In genomic region chr20:63953764-63954429, GRCh38 we compare ENCODE assay signal across 10 cellular contexts. TPM values are rescaled to one million over a fixed set of nuclear protein-coding genes. Genes with fewer than 3 reads are reported as not detected.
DNase-seq lines count a peak whose midpoint lies in the region; ATAC-seq, FAIRE-seq and TF ChIP-seq lines count a peak whose summit lies in the region.
"Had no signal": no experiment of that assay in that cellular context is flagged by ENCODE, and none has a peak within 500 bp of the region (broad histone marks: within the 10 kb centered on the region; RNA-seq: fewer than 3 reads in every experiment).

No MANE protein-coding gene starts in this region.

- no peaks in the 10 kb centered on the region for H3K9me3 Mint-ChIP-seq in activated CD4-positive, alpha-beta T cell treated with anti-CD3 and anti-CD28 coated beads, Interleukin-2, amount 10 ng/mL, durations not matched to agents 7 days and 5 days
- no peaks in the 10 kb centered on the region for H3K9me3 Mint-ChIP-seq in T-cell

- no peak for DNase-seq in activated CD4-positive, alpha-beta T cell treated with anti-CD3 and anti-CD28 coated beads, Interleukin-2, amount 10 ng/mL, durations not matched to agents 7 days and 5 days
- no peak for DNase-seq in activated CD4-positive, alpha-beta T cell treated with anti-CD3 and anti-CD28 coated beads, Interleukin-2, amount 50 U/mL, for 1 hour
- DNase-seq in T-cell: no peak
- no peak for DNase-seq in esophagus squamous epithelium (lab: John Stamatoyannopoulos, UW)
- DNase-seq in NCI-H69 (lab: John Stamatoyannopoulos, UW): no peak
- no peak for DNase-seq in prostate gland (ENCODE audit: low spot score)
- DNase-seq in GM12891 (ENCODE audit: insufficient read length, low spot score): no peak
- DNase-seq: central memory CD4-positive, alpha-beta T cell; NCI-H446 had no signal

- H3K4me3 Mint-ChIP-seq in activated CD4-positive, alpha-beta T cell treated with anti-CD3 and anti-CD28 coated beads, Interleukin-2, amount 10 ng/mL, durations not matched to agents 7 days and 5 days: peak overlapping the region; percentile 79
- H3K4me3 Mint-ChIP-seq in T-cell: peak overlapping the region; percentile 74 to 81 (median 75)

- H3K36me3 Mint-ChIP-seq in activated CD4-positive, alpha-beta T cell treated with anti-CD3 and anti-CD28 coated beads, Interleukin-2, amount 10 ng/mL, durations not matched to agents 7 days and 5 days (ENCODE audit: low read depth): peaks cover 3% of the 10 kb centered on the region
- H3K36me3 Mint-ChIP-seq in T-cell: no peaks in the 10 kb centered on the region

- H3K36me3 ChIP-seq in esophagus squamous epithelium (peaks cover 0 to 14% (median 0%) of the 10 kb centered on the region in 3 donors), skeletal muscle satellite cell (ENCODE audit: insufficient read depth, low read length) (peaks cover 9% of the 10 kb centered on the region), prostate gland (peaks cover 0 to under 1% of the 10 kb centered on the region in 2 donors)

- peak overlapping the region; percentile 38 to 99 (median 96) for H3K27ac ChIP-seq in esophagus squamous epithelium
- H3K27ac ChIP-seq in prostate gland: no peak overlapping the region

- H3K27me3 ChIP-seq in esophagus squamous epithelium (no peaks in the 10 kb centered on the region), skeletal muscle satellite cell (ENCODE audit: control insufficient read depth, insufficient read depth, low read length) (no peaks in the 10 kb centered on the region), prostate gland (replicated peaks; ENCODE audit: insufficient read depth) (no peaks in the 10 kb centered on the region)

- TF ChIP-seq CTCF in esophagus squamous epithelium (IDR thresholded peaks at IDR 0.05): no peak
- no peak for TF ChIP-seq CTCF in prostate gland (IDR thresholded peaks at IDR 0.05)

- intact Hi-C loops in esophagus squamous epithelium (cut with DNase I): no loop called here
- intact Hi-C loops in prostate gland (cut with DNase I): no loop called here

- no peak for FAIRE-seq in GM12891 (lab: Jason Lieb, UNC)

- peak overlapping the region; percentile 97 for H3K4me2 ChIP-seq in skeletal muscle satellite cell (ENCODE audit: low read length)

- H3K4me1 Mint-ChIP-seq in activated CD4-positive, alpha-beta T cell treated with anti-CD3 and anti-CD28 coated beads, Interleukin-2, amount 10 ng/mL, durations not matched to agents 7 days and 5 days: peaks cover 54% of the 10 kb centered on the region
- H3K4me1 Mint-ChIP-seq in T-cell: peaks cover 39 to 61% (median 46%) of the 10 kb centered on the region in 3 donors

- ATAC-seq in T-cell (replicated peaks in 1 of 4): no peak

- no peak overlapping the region for H3K27ac Mint-ChIP-seq in activated CD4-positive, alpha-beta T cell treated with anti-CD3 and anti-CD28 coated beads, Interleukin-2, amount 10 ng/mL, durations not matched to agents 7 days and 5 days
- H3K27ac Mint-ChIP-seq in T-cell: peak overlapping the region; percentile 55 to 80

- WGBS in esophagus squamous epithelium, 2 donors: 42 to 71% methylated on average over 7 to 9 of the region's 13 CpGs
- WGBS in prostate gland: 57% methylated on average over 13 of the region's 13 CpGs

- peak overlapping the region; percentile 14 for H3K9ac ChIP-seq in skeletal muscle satellite cell (ENCODE audit: low read depth, low read length)

- CTCF ChIA-PET in activated CD4-positive, alpha-beta T cell treated with anti-CD3 and anti-CD28 coated beads, Interleukin-2, amount 10 ng/mL, durations not matched to agents 7 days and 5 days (lab: Charles Lee): interaction anchor here (0.7 to 1.6 kb wide), 3 partner anchors 27 to 187 kb away, joined by 3 read pairs; partner anchors contain the start of gene PRPF6
- CTCF ChIA-PET in T-cell (lab: Charles Lee): no interaction called here

- POLR2A ChIA-PET in activated CD4-positive, alpha-beta T cell treated with anti-CD3 and anti-CD28 coated beads, Interleukin-2, amount 10 ng/mL, durations not matched to agents 7 days and 5 days (lab: Charles Lee): no interaction called here
- POLR2A ChIA-PET in T-cell (lab: Charles Lee): no interaction called here

- H3K27me3 Mint-ChIP-seq in activated CD4-positive, alpha-beta T cell treated with anti-CD3 and anti-CD28 coated beads, Interleukin-2, amount 10 ng/mL, durations not matched to agents 7 days and 5 days: no peaks in the 10 kb centered on the region
- H3K27me3 Mint-ChIP-seq in T-cell: no peaks in the 10 kb centered on the region

- H3K4me1 ChIP-seq in esophagus squamous epithelium (peaks cover 71 to 92% (median 77%) of the 10 kb centered on the region in 3 donors), skeletal muscle satellite cell (ENCODE audit: control insufficient read depth, insufficient read depth, low read length) (peaks cover 62% of the 10 kb centered on the region), prostate gland (replicated peaks) (peaks cover 48% of the 10 kb centered on the region)

- no peaks in the 10 kb centered on the region for H3K9me3 ChIP-seq in esophagus squamous epithelium
- no peaks in the 10 kb centered on the region for H3K9me3 ChIP-seq in skeletal muscle satellite cell (replicated peaks; ENCODE audit: low read length)
- H3K9me3 ChIP-seq in prostate gland: no peaks in the 10 kb centered on the region

- TF ChIP-seq POLR2A in esophagus squamous epithelium (IDR thresholded peaks at IDR 0.05) (no peak), prostate gland (IDR thresholded peaks at IDR 0.05) (no peak), GM12891 (IDR thresholded peaks at IDR 0.05; ENCODE audit: low read depth, low read length) (no peak)

- H3K4me3 ChIP-seq in esophagus squamous epithelium (peak overlapping the region in 3 of 4 donors; percentile 74 to 98 (median 83)), skeletal muscle satellite cell (ENCODE audit: low read length) (peak overlapping the region; percentile 100), prostate gland (no peak overlapping the region)

TF ChIP-seq in GM12891, 5 proteins besides CTCF, POLR2A, EP300 and RAD21:
- TF ChIP-seq SPI1 (IDR thresholded peaks at IDR 0.05; ENCODE audit: low read depth, low read length) (no peak), POLR2AphosphoS5 (IDR thresholded peaks at IDR 0.05; ENCODE audit: low read depth, low read length) (no peak), PAX5 (IDR thresholded peaks at IDR 0.05; ENCODE audit: insufficient read depth, low read length, severe bottlenecking) (no peak), TAF1 (IDR thresholded peaks at IDR 0.05; ENCODE audit: low read depth, low read length) (no peak)

RNA-seq across cellular contexts. Expression of gene UCKL1, which starts 2.3 kb away (rescaled TPM):
- 10 to 100 TPM; 37.8 to 41.0 TPM for total RNA-seq in activated CD4-positive, alpha-beta T cell treated with anti-CD3 and anti-CD28 coated beads, Interleukin-2, amount 10 ng/mL, durations not matched to agents 7 days and 5 days
- total RNA-seq in T-cell (10 to 100 TPM; 40.6 to 72.3 (median 67.0) TPM), esophagus squamous epithelium (10 to 100 TPM; 23.1 to 38.0 (median 25.6) TPM), prostate gland (10 to 100 TPM; 46.6 to 66.2 TPM)
- 16.5 and 16.6 TPM in 2 replicates for total RNA-seq in skeletal muscle satellite cell (2012; rRNA removed)
- 21.2 TPM for polyA plus RNA-seq in GM12891 (2012; ENCODE audit: low read depth, missing spikeins)

RNA-seq across cellular contexts. Expression of gene ZNF512B, which starts 15.8 kb away (rescaled TPM):
- total RNA-seq in activated CD4-positive, alpha-beta T cell treated with anti-CD3 and anti-CD28 coated beads, Interleukin-2, amount 10 ng/mL, durations not matched to agents 7 days and 5 days: 10 to 100 TPM; 19.3 to 21.4 TPM
- 10 to 100 TPM; 22.7 to 26.3 (median 25.1) TPM for total RNA-seq in T-cell
- 10 to 100 TPM; 10.7 to 17.6 (median 14.2) TPM for total RNA-seq in esophagus squamous epithelium
- total RNA-seq in skeletal muscle satellite cell (2012; rRNA removed): 7.1 and 9.6 TPM in 2 replicates
- total RNA-seq in prostate gland: 10 to 100 TPM; 12.2 to 24.6 TPM
- 12.5 TPM for polyA plus RNA-seq in GM12891 (2012; ENCODE audit: low read depth, missing spikeins)

RNA-seq across cellular contexts. Expression of gene SAMD10, which starts 25.5 kb away (rescaled TPM):
- total RNA-seq in activated CD4-positive, alpha-beta T cell treated with anti-CD3 and anti-CD28 coated beads, Interleukin-2, amount 10 ng/mL, durations not matched to agents 7 days and 5 days: 10 to 100 TPM; 16.3 to 17.2 TPM
- 10 to 100 TPM; 16.1 to 30.8 (median 17.7) TPM for total RNA-seq in T-cell
- total RNA-seq in esophagus squamous epithelium: 10 to 100 TPM in 1 of 4 donors, 1 to 10 TPM in 3; 5.1 to 15.9 (median 6.8) TPM
- 0.76 and 1.5 TPM in 2 replicates for total RNA-seq in skeletal muscle satellite cell (2012; rRNA removed)
- total RNA-seq in prostate gland: 10 to 100 TPM in 1 of 2 donors, 1 to 10 TPM in 1; 6.0 to 14.7 TPM
- 116 TPM for polyA plus RNA-seq in GM12891 (2012; ENCODE audit: low read depth, missing spikeins)

RNA-seq across cellular contexts. Expression of gene PRPF6, which starts 27.0 kb away (rescaled TPM):
- total RNA-seq in activated CD4-positive, alpha-beta T cell treated with anti-CD3 and anti-CD28 coated beads, Interleukin-2, amount 10 ng/mL, durations not matched to agents 7 days and 5 days: 10 to 100 TPM; 67.1 to 70.8 TPM
- total RNA-seq in T-cell (100 to 1,000 TPM in 1 of 5 donors, 10 to 100 TPM in 4; 59.8 to 106 (median 83.5) TPM), esophagus squamous epithelium (10 to 100 TPM; 34.1 to 57.4 (median 45.8) TPM), prostate gland (10 to 100 TPM; 60.9 to 99.6 TPM)
- total RNA-seq in skeletal muscle satellite cell (2012; rRNA removed): 52.7 and 54.6 TPM in 2 replicates
- polyA plus RNA-seq in GM12891 (2012; ENCODE audit: low read depth, missing spikeins): 142 TPM

RNA-seq across cellular contexts. Expression of gene DNAJC5, which starts 59.0 kb away (rescaled TPM):
- 10 to 100 TPM; 54.0 to 58.7 TPM for total RNA-seq in activated CD4-positive, alpha-beta T cell treated with anti-CD3 and anti-CD28 coated beads, Interleukin-2, amount 10 ng/mL, durations not matched to agents 7 days and 5 days
- 10 to 100 TPM; 35.4 to 63.7 (median 54.9) TPM for total RNA-seq in T-cell
- 10 to 100 TPM; 58.7 to 89.5 (median 75.4) TPM for total RNA-seq in esophagus squamous epithelium
- total RNA-seq in skeletal muscle satellite cell (2012; rRNA removed): 47.7 and 48.9 TPM in 2 replicates
- 10 to 100 TPM; 44.4 to 66.6 TPM for total RNA-seq in prostate gland
- polyA plus RNA-seq in GM12891 (2012; ENCODE audit: low read depth, missing spikeins): 18.2 TPM

Comparison
In these comparisons a context has a peak if more than half of its experiments do, and no peak if none do; other contexts are left out.
1. H3K27ac ChIP-seq: peak in esophagus squamous epithelium (4 of 4); none in prostate gland (0 of 2).
2. H3K4me3 ChIP-seq: peak in esophagus squamous epithelium (3 of 4) and skeletal muscle satellite cell (single experiment); none in prostate gland (0 of 2).